ENCODE assay signal across 8 cellular contexts in the genomic region with DNA sequence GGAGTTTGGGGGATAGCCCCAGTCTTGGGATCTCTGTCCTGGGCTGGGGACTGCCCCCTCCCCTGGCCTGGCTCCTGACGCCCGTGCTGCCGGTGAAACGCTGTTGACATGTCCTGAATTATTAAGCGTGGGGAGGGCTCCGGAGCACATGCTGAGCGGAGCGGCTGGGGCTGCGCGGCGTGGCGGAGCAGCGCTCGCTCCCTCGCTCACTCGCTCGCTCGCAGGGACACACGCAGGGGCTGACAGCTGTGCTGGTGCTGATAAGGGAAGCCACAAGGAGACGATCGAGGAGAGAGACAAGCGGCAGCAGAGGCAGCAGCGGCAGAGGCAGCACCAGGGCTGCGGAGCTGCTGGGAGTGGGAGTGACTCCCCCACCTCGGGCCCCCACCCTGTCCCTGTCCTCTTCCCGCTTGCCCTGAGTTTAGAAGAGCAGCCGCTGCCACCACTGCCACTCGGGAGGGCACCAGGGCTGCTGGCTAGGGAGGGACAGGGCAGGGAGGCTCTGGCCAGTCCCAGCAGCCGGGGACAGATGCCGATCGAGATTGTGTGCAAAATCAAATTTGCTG. TPM values are rescaled to one million over a fixed set of nuclear protein-coding genes. Genes with fewer than 3 reads are reported as not detected.
DNase-seq lines count a peak whose midpoint lies in the region; FAIRE-seq and TF ChIP-seq lines count a peak whose summit lies in the region.

A gene with protein sequence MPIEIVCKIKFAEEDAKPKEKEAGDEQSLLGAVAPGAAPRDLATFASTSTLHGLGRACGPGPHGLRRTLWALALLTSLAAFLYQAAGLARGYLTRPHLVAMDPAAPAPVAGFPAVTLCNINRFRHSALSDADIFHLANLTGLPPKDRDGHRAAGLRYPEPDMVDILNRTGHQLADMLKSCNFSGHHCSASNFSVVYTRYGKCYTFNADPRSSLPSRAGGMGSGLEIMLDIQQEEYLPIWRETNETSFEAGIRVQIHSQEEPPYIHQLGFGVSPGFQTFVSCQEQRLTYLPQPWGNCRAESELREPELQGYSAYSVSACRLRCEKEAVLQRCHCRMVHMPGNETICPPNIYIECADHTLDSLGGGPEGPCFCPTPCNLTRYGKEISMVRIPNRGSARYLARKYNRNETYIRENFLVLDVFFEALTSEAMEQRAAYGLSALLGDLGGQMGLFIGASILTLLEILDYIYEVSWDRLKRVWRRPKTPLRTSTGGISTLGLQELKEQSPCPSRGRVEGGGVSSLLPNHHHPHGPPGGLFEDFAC (plus strand): TSS at position 287 of the 566 bp plus-strand sequence. CDS start 243 bp downstream, at position 530.

- H2AFZ ChIP-seq in H1 (ENCODE audit: low read length) (no peak within 1 kb of the TSS), parathyroid adenoma (peak within 1 kb of the TSS; percentile 22)

- intact Hi-C loops in esophagus muscularis mucosa (cut with DNase I) = no loop called here

- FAIRE-seq in H1 (lab: Jason Lieb, UNC) = no peak

- no peak within 1 kb of the TSS for H3K27ac ChIP-seq in H1 (ENCODE audit: low read depth, low read length)
- H3K27ac ChIP-seq in parathyroid adenoma = no peak within 1 kb of the TSS
- H3K27ac ChIP-seq in esophagus muscularis mucosa (replicated peaks in 1 of 4) = no peak within 1 kb of the TSS

- TF ChIP-seq CTCF in H1 (IDR thresholded peaks at IDR 0.05; ENCODE audit: control extremely low read depth in 1 of 3, insufficient read depth in 1 of 3, low read depth in 1 of 3, low read length in 3 of 3) = no peak
- TF ChIP-seq CTCF in parathyroid adenoma (IDR thresholded peaks at IDR 0.05) = no peak
- no peak for TF ChIP-seq CTCF in esophagus muscularis mucosa (IDR thresholded peaks at IDR 0.05)

- peak within 1 kb of the TSS; percentile 81 for H2BK15ac ChIP-seq in H1 (ENCODE audit: low read length)

- H3K27me3 ChIP-seq in H1 (replicated peaks in 1 of 4; ENCODE audit: control insufficient read depth in 3 of 4, extremely low read depth in 1 of 4, insufficient read depth in 3 of 4, low read length in 3 of 4) (peaks cover 2 to 53% (median 46%) of the 10 kb centered on the region in 4 experiments), parathyroid adenoma (ENCODE audit: control insufficient read depth, insufficient read depth, low read length) (peaks cover 14% of the 10 kb centered on the region), esophagus muscularis mucosa (peaks cover 0 to 67% (median 3%) of the 10 kb centered on the region in 4 donors)

- H3K4me3 ChIP-seq in H1 (ENCODE audit: extremely low read depth in 1 of 4, insufficient read depth in 2 of 4, low read depth in 3 of 4, low read length in 4 of 4) (peak within 1 kb of the TSS in 3 of 4 experiments; percentile 7 to 22 (median 15); a peak in 2 of 8 replicates), parathyroid adenoma (ENCODE audit: low read depth, low read length) (no peak within 1 kb of the TSS), esophagus muscularis mucosa (no peak within 1 kb of the TSS)

- H3K79me2 ChIP-seq in H1 (ENCODE audit: control insufficient read depth in 1 of 2, insufficient read depth in 2 of 2, low read length in 2 of 2) (no peaks in the 10 kb centered on the region), parathyroid adenoma (no peaks in the 10 kb centered on the region)

- H3K23me2 ChIP-seq in H1 (ENCODE audit: low read depth, low read length) = peaks cover 9% of the 10 kb centered on the region

- no peak within 1 kb of the TSS for H4K91ac ChIP-seq in H1 (replicated peaks; ENCODE audit: insufficient read length, low read length)

- no peak within 1 kb of the TSS; the same call in 1 of the 2 replicates for H4K8ac ChIP-seq in H1 (ENCODE audit: extremely low read depth, insufficient read depth, low read length)

- H3K4ac ChIP-seq in H1 (replicated peaks; ENCODE audit: insufficient read length, low read depth, low read length) = no peak within 1 kb of the TSS

- H4K20me1 ChIP-seq in H1 (replicated peaks in 1 of 2; ENCODE audit: control insufficient read depth in 1 of 2, insufficient read depth in 2 of 2, low read length in 2 of 2) = peaks cover 2 to 5% of the 10 kb centered on the region in 2 experiments

- no peak within 1 kb of the TSS for H4K5ac ChIP-seq in H1 (ENCODE audit: insufficient read length, low read depth, low read length)

- WGBS in H1 (ENCODE audit: extremely low coverage in 1 of 2, insufficient coverage in 1 of 2, insufficient read length in 1 of 2, insufficient replicate concordance in 2 of 2, low coverage in 1 of 2, low lambda C conversion rate in 2 of 2, missing lambda C conversion rate in 1 of 2), 2 experiments = 31% methylated on average over 30 of the region's 31 CpGs; no CpG with 5 or more reads in 1 of the 2 experiments
- 18% methylated on average over 20 of the region's 31 CpGs for WGBS in esophagus muscularis mucosa

- no peak within 1 kb of the TSS for H2BK120ac ChIP-seq in H1 (replicated peaks; ENCODE audit: low read depth, low read length)

- no peak for TF ChIP-seq POLR2A in H1 (IDR thresholded peaks at IDR 0.05; ENCODE audit: control extremely low read depth in 1 of 2, low read depth in 2 of 2, low read length in 2 of 2)
- TF ChIP-seq POLR2A in esophagus muscularis mucosa (IDR thresholded peaks at IDR 0.05; ENCODE audit: low read depth) = no peak

- no peak within 1 kb of the TSS for H2BK5ac ChIP-seq in H1 (ENCODE audit: low read depth, low read length)

- no peak within 1 kb of the TSS for H3K14ac ChIP-seq in H1 (ENCODE audit: insufficient read length)

- H3K36me3 ChIP-seq in H1 (ENCODE audit: control insufficient read depth in 2 of 4, insufficient read depth in 4 of 4, low read length in 3 of 4) (no peaks in the 10 kb centered on the region), parathyroid adenoma (ENCODE audit: control insufficient read depth, insufficient read depth, low read length) (no peaks in the 10 kb centered on the region), esophagus muscularis mucosa (no peaks in the 10 kb centered on the region)

- no peaks in the 10 kb centered on the region for H3K9me3 ChIP-seq in H1 (ENCODE audit: insufficient read depth in 2 of 2, low read depth in 1 of 2, low read length in 1 of 2)
- H3K9me3 ChIP-seq in parathyroid adenoma (ENCODE audit: control insufficient read depth, low read length) = no peaks in the 10 kb centered on the region
- H3K9me3 ChIP-seq in esophagus muscularis mucosa = no peaks in the 10 kb centered on the region

- no peak within 1 kb of the TSS for H2BK20ac ChIP-seq in H1 (ENCODE audit: low read length)

- TF ChIP-seq RAD21 in H1 (IDR thresholded peaks at IDR 0.05 in 1 of 2, conservative IDR thresholded peaks at IDR 0.05 in 1 of 2; ENCODE audit: low read depth in 2 of 2, low read length in 2 of 2) = no peak

- no peak within 1 kb of the TSS for H3K23ac ChIP-seq in H1 (ENCODE audit: insufficient read length)

- H3K56ac ChIP-seq in H1 (replicated peaks; ENCODE audit: insufficient read length, low read depth, low read length) = no peak within 1 kb of the TSS

- H3K9ac ChIP-seq in H1 (replicated peaks in 1 of 4; ENCODE audit: extremely low read depth in 1 of 4, low read depth in 3 of 4, low read length in 3 of 4) = no peak within 1 kb of the TSS
- no peak within 1 kb of the TSS for H3K9ac ChIP-seq in parathyroid adenoma

- H3K4me2 ChIP-seq in H1 (ENCODE audit: insufficient read depth in 1 of 2, low read depth in 2 of 2, low read length in 2 of 2) (peak within 1 kb of the TSS; percentile 40 to 58; a peak in 3 of 4 replicates), parathyroid adenoma (ENCODE audit: low read length) (peak within 1 kb of the TSS; percentile 31)

- DNase-seq in NCI-H1417 (lab: John Stamatoyannopoulos, UW) = peak in 2 of 3 experiments; percentile 30 to 53
- DNase-seq in NCI-H1417 treated with DMSO at 0.1 percent for 48 hours (lab: John Stamatoyannopoulos, UW) = no peak
- peak; percentile 59 for DNase-seq in NCI-H2171 (lab: John Stamatoyannopoulos, UW)
- no peak for DNase-seq in H1 (ENCODE audit: low read depth in 1 of 2, low spot score in 2 of 2)
- no peak for DNase-seq in esophagus muscularis mucosa (ENCODE audit: extremely low spot score)
- no peak for DNase-seq in kidney tubule cell (ENCODE audit: low spot score)
- no peak for DNase-seq in RKO (ENCODE audit: low spot score)

- CTCF ChIA-PET in H1 (lab: Charles Lee; ENCODE audit: partially characterized antibody) = interaction anchor here (0.8 to 113.1 kb wide), 11 partner anchors 8 to 191 kb away, joined by 3 to 7248 read pairs (median 3); a partner anchor contains a TSS

- H2BK12ac ChIP-seq in H1 (ENCODE audit: low read depth, low read length) = peak within 1 kb of the TSS; percentile 75; the same call in 1 of the 2 replicates

- peak within 1 kb of the TSS; percentile 19 for H3K18ac ChIP-seq in H1 (ENCODE audit: extremely low read depth, low read length)

- H3K79me1 ChIP-seq in H1 (ENCODE audit: low read depth, low read length) = no peaks in the 10 kb centered on the region

- POLR2A ChIA-PET in H1 (lab: Charles Lee; ENCODE audit: partially characterized antibody) = interaction anchor here (11.0 kb wide), 1 partner anchor 23 kb away, joined by 216 read pairs; a partner anchor contains a TSS

- no peak within 1 kb of the TSS for H2AK5ac ChIP-seq in H1 (ENCODE audit: low read depth, low read length)

- peaks cover 4 to 44% (median 39%) of the 10 kb centered on the region in 4 experiments for H3K4me1 ChIP-seq in H1 (replicated peaks in 1 of 4; ENCODE audit: control insufficient read depth in 3 of 4, insufficient read depth in 4 of 4, low read length in 3 of 4)
- H3K4me1 ChIP-seq in parathyroid adenoma = peaks cover 14% of the 10 kb centered on the region
- peaks cover 15 to 27% (median 26%) of the 10 kb centered on the region in 4 donors for H3K4me1 ChIP-seq in esophagus muscularis mucosa

- no peak for TF ChIP-seq EP300 in H1 (IDR thresholded peaks at IDR 0.05; ENCODE audit: borderline replicate concordance in 1 of 2, low read depth in 2 of 2, low read length in 2 of 2)
- TF ChIP-seq EP300 in esophagus muscularis mucosa (IDR thresholded peaks at IDR 0.05) = no peak

TF ChIP-seq in H1, 55 proteins besides CTCF, POLR2A, EP300 and RAD21:
- TF ChIP-seq HDAC6 (IDR thresholded peaks at IDR 0.05; ENCODE audit: low read depth, low read length) = no peak
- no peak for TF ChIP-seq BRCA1 (IDR thresholded peaks at IDR 0.05; ENCODE audit: low read depth, low read length)
- TF ChIP-seq SIN3A (conservative IDR thresholded peaks at IDR 0.05 in 1 of 2, IDR thresholded peaks at IDR 0.05 in 1 of 2; ENCODE audit: low read depth in 1 of 2, low read length in 2 of 2) = no peak
- TF ChIP-seq SUZ12 (IDR thresholded peaks at IDR 0.05; ENCODE audit: low read length) = peak; percentile 35; the same call in 1 of the 2 replicates

RNA-seq across cellular contexts. Expression of the gene that starts here (rescaled TPM):
- 0.19 and 0.22 TPM in 2 replicates for total RNA-seq in H1 (2021; fragmentation: NEBNext Ultra II Directional; extraction: Animal tissue kit (Norgen Biotek cat#: 25700))
- polyA plus RNA-seq in H1 (2011; rRNA removed) = 0.12 and 0.30 TPM in 2 replicates
- 0.18 TPM for polyA plus RNA-seq in H1 (2011; cell fraction: cytosol; rRNA removed)
- 0.96 TPM for polyA plus RNA-seq in H1 (2011; cell fraction: nucleus; rRNA removed)
- polyA plus RNA-seq in H1 (2012, experiment 1 of 2) = 0.11 to 0.42 TPM (median 0.36 TPM) in 3 of 4 replicates, not detected in the other
- 0.05 TPM for polyA plus RNA-seq in H1 (2012, experiment 2 of 2)
- 0.06 TPM for polyA plus RNA-seq in H1 (2013, experiment 1 of 2)
- 0.13 TPM for polyA plus RNA-seq in H1 (2013, experiment 2 of 2)
- polyA minus RNA-seq in H1 (2011; rRNA and poly(A)+ RNA removed) = 0.12 and 0.22 TPM in 2 replicates
- not detected for polyA minus RNA-seq in H1 (2011; cell fraction: cytosol; rRNA and poly(A)+ RNA removed)
- 0.50 TPM for polyA minus RNA-seq in H1 (2011; cell fraction: nucleus; rRNA and poly(A)+ RNA removed)
- not detected for total RNA-seq in esophagus muscularis mucosa

Comparison
In these comparisons a context has a peak if more than half of its experiments do, and no peak if none do; other contexts are left out.
1. DNase-seq: peak in NCI-H1417 (2 of 3) and NCI-H2171 (single experiment); none in NCI-H1417 treated with DMSO at 0.1 percent for 48 hours (single experiment), H1 (0 of 2), esophagus muscularis mucosa (single experiment), kidney tubule cell (single experiment) and RKO (single experiment).
2. H3K4me3 ChIP-seq: peak in H1 (3 of 4); none in parathyroid adenoma (single experiment) and esophagus muscularis mucosa (0 of 4).